In genomic region chr5:138792181-138792808, GRCh38 we compare ENCODE assay signal across 18 cellular contexts. TPM values are rescaled to one million over a fixed set of nuclear protein-coding genes. Genes with fewer than 3 reads are reported as not detected.
DNase-seq lines count a peak whose midpoint lies in the region; ATAC-seq and TF ChIP-seq lines count a peak whose summit lies in the region.
"Had no signal": no experiment of that assay in that cellular context is flagged by ENCODE, and none has a peak within 500 bp of the region (broad histone marks: within the 10 kb centered on the region; RNA-seq: fewer than 3 reads in every experiment).

No MANE protein-coding gene starts in this region.

- H3K27me3 Mint-ChIP-seq in mesothelial cell of epicardium (ENCODE audit: low read depth) (no peaks in the 10 kb centered on the region), neural progenitor cell (ENCODE audit: insufficient read depth, low read depth) (no peaks in the 10 kb centered on the region)
- peaks cover 83% of the 10 kb centered on the region for H3K27me3 Mint-ChIP-seq in stimulated activated naive CD8-positive, alpha-beta T cell treated with anti-CD3 and anti-CD28 coated beads, Interleukin-15, amount 100 ng/mL, for 72 hours
- H3K27me3 Mint-ChIP-seq: IgD-negative memory B cell had no signal

- H3K4me3 Mint-ChIP-seq in mesothelial cell of epicardium (no peak overlapping the region), neural progenitor cell (no peak overlapping the region)
- H3K4me3 Mint-ChIP-seq in stimulated activated naive CD8-positive, alpha-beta T cell treated with anti-CD3 and anti-CD28 coated beads, Interleukin-15, amount 100 ng/mL, for 72 hours, result no peak overlapping the region
- H3K4me3 Mint-ChIP-seq: activated naive CD8-positive, alpha-beta T cell; IgD-negative memory B cell; natural killer cell had no signal

- ATAC-seq in activated naive CD4-positive, alpha-beta T cell treated with anti-CD3 and anti-CD28 coated beads, Interleukin-2, amount 50 U/mL, for 72 hours, result peak; percentile 48 to 61
- ATAC-seq in stimulated activated naive CD8-positive, alpha-beta T cell treated with anti-CD3 and anti-CD28 coated beads, Interleukin-15, amount 100 ng/mL, for 72 hours, result peak; percentile 43
- ATAC-seq: natural killer cell had no signal

- H2AFZ ChIP-seq in neural progenitor cell (replicated peaks), result no peak overlapping the region

- H4K20me1 ChIP-seq in neural progenitor cell (ENCODE audit: low read depth), result peaks cover 46% of the 10 kb centered on the region

- peaks cover 67% of the 10 kb centered on the region for H3K4me1 Mint-ChIP-seq in mesothelial cell of epicardium
- H3K4me1 Mint-ChIP-seq in stimulated activated naive CD8-positive, alpha-beta T cell treated with anti-CD3 and anti-CD28 coated beads, Interleukin-15, amount 100 ng/mL, for 72 hours, result peaks cover 38% of the 10 kb centered on the region
- H3K4me1 Mint-ChIP-seq in neural progenitor cell, result peaks cover 21% of the 10 kb centered on the region

- no peaks in the 10 kb centered on the region for H3K9me3 ChIP-seq in neural progenitor cell (ENCODE audit: low read depth)
- H3K9me3 ChIP-seq: esophagus muscularis mucosa, lower lobe of right lung, stomach had no signal

- TF ChIP-seq CTCF in mesothelial cell of epicardium (IDR thresholded peaks at IDR 0.05; ENCODE audit: unreplicated experiment) (no peak), neural progenitor cell (IDR thresholded peaks at IDR 0.05) (no peak)

- H3K36me3 Mint-ChIP-seq in activated naive CD4-positive, alpha-beta T cell treated with anti-CD3 and anti-CD28 coated beads, Interleukin-2, amount 50 U/mL, for 72 hours, result no peaks in the 10 kb centered on the region
- peaks cover 9% of the 10 kb centered on the region for H3K36me3 Mint-ChIP-seq in mesothelial cell of epicardium
- H3K36me3 Mint-ChIP-seq in neural progenitor cell, result peaks cover 18% of the 10 kb centered on the region
- H3K36me3 Mint-ChIP-seq: activated naive CD8-positive, alpha-beta T cell; immature natural killer cell; natural killer cell had no signal

- DNase-seq in activated naive CD4-positive, alpha-beta T cell treated with anti-CD3 and anti-CD28 coated beads, Interleukin-2, amount 50 U/mL, for 72 hours (ENCODE audit: low spot score in 2 of 2), result no peak
- DNase-seq in activated naive CD4-positive, alpha-beta T cell (lab: John Stamatoyannopoulos, UW), result no peak
- peak; percentile 67 for DNase-seq in NCI-H82 (lab: John Stamatoyannopoulos, UW)
- DNase-seq in mesothelial cell of epicardium (ENCODE audit: low spot score in 2 of 2, unreplicated experiment in 2 of 2), result no peak
- no peak for DNase-seq in stimulated activated naive CD8-positive, alpha-beta T cell treated with anti-CD3 and anti-CD28 coated beads, Interleukin-15, amount 100 ng/mL, for 72 hours
- no peak for DNase-seq in HK-2 (ENCODE audit: unreplicated experiment)
- DNase-seq in NCI-H748 (lab: John Stamatoyannopoulos, UW; ENCODE audit: unreplicated experiment), result no peak
- DNase-seq in neural progenitor cell (ENCODE audit: low spot score), result no peak
- DNase-seq: immature natural killer cell, lower lobe of right lung, natural killer cell, NCI-H187 treated with DMSO at 0.1 percent for 48 hours, NCI-H510A, SHP77, stomach had no signal

- H3K79me2 ChIP-seq in neural progenitor cell (ENCODE audit: low read depth), result peaks cover 84% of the 10 kb centered on the region

- H3K4me3 ChIP-seq in neural progenitor cell, result no peak overlapping the region
- H3K4me3 ChIP-seq: esophagus muscularis mucosa, lower lobe of right lung, stomach had no signal

- H3K36me3 ChIP-seq in neural progenitor cell, result no peaks in the 10 kb centered on the region
- H3K36me3 ChIP-seq: esophagus muscularis mucosa, lower lobe of right lung had no signal

- no peak overlapping the region for H3K9ac ChIP-seq in neural progenitor cell

- H3K27ac Mint-ChIP-seq in activated naive CD4-positive, alpha-beta T cell treated with anti-CD3 and anti-CD28 coated beads, Interleukin-2, amount 50 U/mL, for 72 hours, result no peak overlapping the region
- H3K27ac Mint-ChIP-seq in mesothelial cell of epicardium (peak overlapping the region; percentile 60), neural progenitor cell (no peak overlapping the region)
- H3K27ac Mint-ChIP-seq in stimulated activated naive CD8-positive, alpha-beta T cell treated with anti-CD3 and anti-CD28 coated beads, Interleukin-15, amount 100 ng/mL, for 72 hours, result no peak overlapping the region
- H3K27ac Mint-ChIP-seq: activated naive CD8-positive, alpha-beta T cell; IgD-negative memory B cell had no signal

- peaks cover 11% of the 10 kb centered on the region for H3K4me1 ChIP-seq in neural progenitor cell

- H3K4me2 ChIP-seq in neural progenitor cell, result no peak overlapping the region

- no peaks in the 10 kb centered on the region for H3K9me3 Mint-ChIP-seq in activated naive CD4-positive, alpha-beta T cell treated with anti-CD3 and anti-CD28 coated beads, Interleukin-2, amount 50 U/mL, for 72 hours
- H3K9me3 Mint-ChIP-seq in mesothelial cell of epicardium, result no peaks in the 10 kb centered on the region
- no peaks in the 10 kb centered on the region for H3K9me3 Mint-ChIP-seq in stimulated activated naive CD8-positive, alpha-beta T cell treated with anti-CD3 and anti-CD28 coated beads, Interleukin-15, amount 100 ng/mL, for 72 hours
- H3K9me3 Mint-ChIP-seq in neural progenitor cell, result no peaks in the 10 kb centered on the region
- H3K9me3 Mint-ChIP-seq: IgD-negative memory B cell, immature natural killer cell, natural killer cell had no signal

- no peak overlapping the region for H3K27ac ChIP-seq in neural progenitor cell
- H3K27ac ChIP-seq: esophagus muscularis mucosa, lower lobe of right lung, stomach had no signal

- H3K27me3 ChIP-seq in neural progenitor cell, result no peaks in the 10 kb centered on the region
- H3K27me3 ChIP-seq: esophagus muscularis mucosa, stomach had no signal

- H3F3A ChIP-seq in neural progenitor cell (ENCODE audit: low read depth), result no peaks in the 10 kb centered on the region

RNA-seq across cellular contexts. Expression of gene CTNNA1, which starts 39.1 kb away (rescaled TPM):
- 100 to 1,000 TPM in 1 of 2 donors, 10 to 100 TPM in 1; 89.2 to 224 TPM for total RNA-seq in activated naive CD4-positive, alpha-beta T cell treated with anti-CD3 and anti-CD28 coated beads, Interleukin-2, amount 50 U/mL, for 72 hours
- total RNA-seq in mesothelial cell of epicardium (397 to 427 TPM (median 416 TPM) in 3 replicates), neural progenitor cell (ENCODE audit: low replicate concordance) (267 and 305 TPM in 2 replicates)
